Comparison of ENCODE assay signal across 14 cellular contexts in the genomic region with DNA sequence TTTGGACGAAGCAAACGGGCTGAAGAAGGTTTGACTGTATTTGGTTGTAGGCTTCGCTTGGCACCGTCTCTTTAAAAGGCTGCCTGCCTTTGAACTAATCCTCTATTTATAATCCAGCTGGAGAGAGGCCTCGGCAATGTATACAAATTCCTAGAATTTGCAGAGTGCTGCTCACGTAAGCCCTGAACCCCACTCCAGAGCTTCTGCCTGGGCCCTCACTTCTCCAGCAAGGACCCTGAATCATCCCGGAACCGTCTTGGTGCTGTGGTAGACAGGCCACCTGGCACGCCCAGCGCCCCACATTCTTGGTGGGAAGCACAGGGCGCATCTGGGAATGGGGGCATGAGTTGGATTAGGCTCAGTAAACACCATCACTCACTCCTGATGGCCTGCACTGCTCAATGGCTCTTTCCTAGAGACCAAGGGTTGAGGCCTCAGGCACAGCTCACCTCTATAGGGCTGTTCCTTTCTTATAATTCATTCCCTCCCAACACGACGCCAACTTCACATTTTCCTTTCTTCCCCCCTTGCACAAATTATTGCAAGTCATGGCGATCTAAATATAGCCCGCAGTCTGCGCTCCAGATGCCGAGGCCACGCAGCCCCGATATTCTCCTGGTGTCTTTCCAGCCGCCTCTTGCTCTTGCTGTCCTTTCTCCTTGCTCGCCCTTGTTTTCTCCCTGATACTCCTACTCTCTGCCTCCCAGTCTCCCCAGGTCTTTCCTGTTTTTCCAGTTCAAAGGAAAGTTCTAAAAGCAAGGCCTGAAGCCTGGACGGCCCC.
DNase-seq lines count a peak whose midpoint lies in the region; ATAC-seq and TF ChIP-seq lines count a peak whose summit lies in the region.
"Had no signal": no experiment of that assay in that cellular context is flagged by ENCODE, and none has a peak within 500 bp of the region (broad histone marks: within the 10 kb centered on the region; RNA-seq: fewer than 3 reads in every experiment).

No MANE protein-coding gene starts in this region.

- H3K4me3 ChIP-seq in ascending aorta (no peak overlapping the region), tibial artery (no peak overlapping the region)

- H3K4me3 Mint-ChIP-seq in nephron: no peak overlapping the region
- H3K4me3 Mint-ChIP-seq: natural killer cell treated with Interleukin-12 subunit alpha and Interleukin-12 subunit beta and Interleukin-15 and Interleukin-18, amount 100 ng/mL, for 72 hours had no signal

- H3K9me3 Mint-ChIP-seq in nephron: no peaks in the 10 kb centered on the region
- H3K9me3 Mint-ChIP-seq: natural killer cell treated with Interleukin-12 subunit alpha and Interleukin-12 subunit beta and Interleukin-15 and Interleukin-18, amount 100 ng/mL, for 72 hours had no signal

- intact Hi-C loops in ascending aorta (cut with DNase I): no loop called here
- intact Hi-C loops in Right ventricle myocardium superior (cut with DNase I): no loop called here
- intact Hi-C loops in tibial artery (cut with DNase I; ENCODE audit: low total_unique reads): no loop called here

- H3K4me1 ChIP-seq in ascending aorta (peaks cover 4 to 15% of the 10 kb centered on the region in 2 donors), tibial artery (peaks cover 0 to 42% (median 28%) of the 10 kb centered on the region in 4 donors)

- no peaks in the 10 kb centered on the region for H3K36me3 Mint-ChIP-seq in nephron (ENCODE audit: low read depth)
- H3K36me3 Mint-ChIP-seq: natural killer cell treated with Interleukin-12 subunit alpha and Interleukin-12 subunit beta and Interleukin-15 and Interleukin-18, amount 100 ng/mL, for 72 hours had no signal

- peaks cover 85% of the 10 kb centered on the region for H3K4me1 Mint-ChIP-seq in nephron

- H3K27ac ChIP-seq in ascending aorta (peak overlapping the region; percentile 60 to 67), tibial artery (peak overlapping the region; percentile 74 to 77)

- peak; percentile 61 for ATAC-seq in Right ventricle myocardium superior (ENCODE audit: poor library complexity)
- ATAC-seq in GM21529 (IDR thresholded peaks at IDR 0.05; ENCODE audit: unreplicated experiment): no peak
- ATAC-seq in HG03565 (IDR thresholded peaks at IDR 0.05; ENCODE audit: unreplicated experiment): no peak
- ATAC-seq: natural killer cell treated with Interleukin-12 subunit alpha and Interleukin-12 subunit beta and Interleukin-15 and Interleukin-18, amount 100 ng/mL, for 72 hours; stimulated activated naive CD8-positive, alpha-beta T cell treated with anti-CD3 and anti-CD28 coated beads, Interleukin-15, Interleukin-2, amounts not matched to agents 100 U/mL and 50 U/mL, for 24 hours had no signal

- H3K36me3 ChIP-seq in ascending aorta: no peaks in the 10 kb centered on the region
- no peaks in the 10 kb centered on the region for H3K36me3 ChIP-seq in tibial artery

- H3K27me3 ChIP-seq in ascending aorta (no peaks in the 10 kb centered on the region), tibial artery (no peaks in the 10 kb centered on the region)

- H3K9me3 ChIP-seq in ascending aorta: no peaks in the 10 kb centered on the region
- H3K9me3 ChIP-seq in tibial artery: no peaks in the 10 kb centered on the region

- DNase-seq in ascending aorta (ENCODE audit: low spot score in 2 of 2) (peak in 1 of 2 donors; percentile 67), Right ventricle myocardium superior (no peak), tibial artery (peak in 1 of 2 donors; percentile 61), DMS53 treated with DMSO at 0.1 percent for 48 hours (lab: John Stamatoyannopoulos, UW; ENCODE audit: unreplicated experiment) (no peak)
- DNase-seq: erythroblast; GOT3; NCI-H1436 treated with DMSO at 0.1 percent for 48 hours; NCI-H526 treated with DMSO at 0.1 percent for 48 hours; stimulated activated CD4-positive, alpha-beta T cell treated with anti-CD3 and anti-CD28 coated beads, Interleukin-1b, Interleukin-23, amount 100 ng/mL, for 48 hours; stimulated activated naive CD8-positive, alpha-beta T cell treated with anti-CD3 and anti-CD28 coated beads, Interleukin-15, Interleukin-2, amounts not matched to agents 100 U/mL and 50 U/mL, for 24 hours had no signal

- H3K27ac Mint-ChIP-seq in nephron: peak overlapping the region; percentile 76 to 98 (median 98)
- H3K27ac Mint-ChIP-seq: natural killer cell treated with Interleukin-12 subunit alpha and Interleukin-12 subunit beta and Interleukin-15 and Interleukin-18, amount 100 ng/mL, for 72 hours had no signal

- H3K27me3 Mint-ChIP-seq in nephron (ENCODE audit: low read depth): no peaks in the 10 kb centered on the region
- H3K27me3 Mint-ChIP-seq: natural killer cell treated with Interleukin-12 subunit alpha and Interleukin-12 subunit beta and Interleukin-15 and Interleukin-18, amount 100 ng/mL, for 72 hours had no signal

- TF ChIP-seq CTCF in ascending aorta (IDR thresholded peaks at IDR 0.05): no peak
- no peak for TF ChIP-seq CTCF in nephron (IDR thresholded peaks at IDR 0.05; ENCODE audit: unreplicated experiment in 3 of 3)
- no peak for TF ChIP-seq CTCF in tibial artery (IDR thresholded peaks at IDR 0.05)
